In the genomic region with DNA sequence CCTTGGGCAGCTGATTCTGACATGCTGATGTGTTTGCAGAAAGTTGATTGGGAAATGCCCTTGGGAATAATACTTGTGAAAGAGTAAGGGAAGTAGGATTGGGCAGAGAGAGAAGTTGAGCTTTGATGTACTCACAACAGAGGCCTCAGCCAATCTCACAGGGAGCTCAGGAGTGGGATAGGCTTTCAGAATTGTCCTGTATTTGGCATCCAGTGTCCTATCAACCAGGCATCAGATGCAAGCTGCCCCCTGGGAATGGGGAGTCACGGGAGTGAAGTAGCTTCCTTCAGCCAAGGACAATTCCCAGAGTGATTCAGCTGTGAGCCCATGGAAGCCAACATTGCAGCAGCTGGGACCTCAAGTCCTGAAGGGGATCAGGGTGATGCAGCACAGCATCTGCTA, we compare ENCODE assay signal across 21 cellular contexts. TPM values are rescaled to one million over a fixed set of nuclear protein-coding genes. Genes with fewer than 3 reads are reported as not detected.
A peak's percentile ranks its signal among the peaks of the same experiment; 100 is the strongest.
DNase-seq lines count a peak whose midpoint lies in the region; ATAC-seq and TF ChIP-seq lines count a peak whose summit lies in the region.
"Had no signal": no experiment of that assay in that cellular context is flagged by ENCODE, and none has a peak within 500 bp of the region (broad histone marks: within the 10 kb centered on the region; RNA-seq: fewer than 3 reads in every experiment).

No MANE protein-coding gene starts in this region.

- H3K36me3 ChIP-seq in BLaER1 treated with 17β-estradiol and CSF1 and Interleukin-3, amounts not matched to agents 10 nM and 100 nM: no peaks in the 10 kb centered on the region
- H3K36me3 ChIP-seq in psoas muscle (ENCODE audit: insufficient read depth in 1 of 2, low read depth in 1 of 2): no peaks in the 10 kb centered on the region
- H3K36me3 ChIP-seq in sigmoid colon: no peaks in the 10 kb centered on the region
- no peaks in the 10 kb centered on the region for H3K36me3 ChIP-seq in Karpas-422 (ENCODE audit: insufficient read depth, low read length)
- H3K36me3 ChIP-seq: Peyer's patch, SJCRH30, spleen, upper lobe of right lung had no signal

- peak in 3 of 4 donors; percentile 46 to 74 (median 60) for ATAC-seq in psoas muscle
- ATAC-seq in HG03196 (IDR thresholded peaks at IDR 0.05; ENCODE audit: unreplicated experiment): no peak
- ATAC-seq: activated T-cell treated with anti-CD3 and anti-CD28 coated beads, Interleukin-2, amount 50 U/mL, for 72 hours; body of pancreas; K562; natural killer cell treated with Interleukin-12 subunit alpha and Interleukin-12 subunit beta and Interleukin-15 and Interleukin-18, amount 100 ng/mL, for 72 hours; T-cell; upper lobe of right lung had no signal

- TF ChIP-seq POLR2A in NB4 (IDR thresholded peaks at IDR 0.05; ENCODE audit: extremely low read depth, insufficient read length) (no peak), sigmoid colon (IDR thresholded peaks at IDR 0.05) (no peak)

- H3K4me3 ChIP-seq in BLaER1 treated with 17β-estradiol and CSF1 and Interleukin-3, amounts not matched to agents 10 nM and 100 nM: no peak overlapping the region; a peak in 1 of 20 replicates
- no peak overlapping the region for H3K4me3 ChIP-seq in NB4 (ENCODE audit: low read depth, low read length)
- no peak overlapping the region for H3K4me3 ChIP-seq in fibroblast of the aortic adventitia (ENCODE audit: low read depth, low read length)
- H3K4me3 ChIP-seq in psoas muscle: no peak overlapping the region
- H3K4me3 ChIP-seq in sigmoid colon: no peak overlapping the region
- H3K4me3 ChIP-seq in Karpas-422 (ENCODE audit: low read length): no peak overlapping the region
- H3K4me3 ChIP-seq: body of pancreas, K562, Peyer's patch, SJCRH30, spleen, upper lobe of right lung had no signal

- WGBS in psoas muscle, 3 donors: 12 to 31% (median 14%) methylated on average over 1 of the region's 1 CpG
- WGBS in sigmoid colon, 2 donors: 84 to 94% methylated on average over 1 of the region's 1 CpG

- peak overlapping the region in 4 of 11 experiments; percentile 50 to 64 (median 60); a peak in 8 of 22 replicates for H3K27ac ChIP-seq in BLaER1 treated with 17β-estradiol and CSF1 and Interleukin-3, amounts not matched to agents 10 nM and 100 nM
- H3K27ac ChIP-seq in psoas muscle (no peak overlapping the region), sigmoid colon (no peak overlapping the region), Karpas-422 (ENCODE audit: low read length) (no peak overlapping the region)
- H3K27ac ChIP-seq: body of pancreas, Peyer's patch, SJCRH30, spleen, upper lobe of right lung had no signal

- TF ChIP-seq CTCF in NB4 (IDR thresholded peaks at IDR 0.05; ENCODE audit: low read depth, low read length) (no peak), fibroblast of the aortic adventitia (IDR thresholded peaks at IDR 0.05; ENCODE audit: insufficient read depth, low read length) (no peak), psoas muscle (IDR thresholded peaks at IDR 0.05) (no peak), sigmoid colon (IDR thresholded peaks at IDR 0.05) (no peak)

- no peak overlapping the region for H2AFZ ChIP-seq in Karpas-422 (ENCODE audit: low read length)

- H4K20me1 ChIP-seq in BLaER1 treated with 17β-estradiol and CSF1 and Interleukin-3, amounts not matched to agents 10 nM and 100 nM: no peaks in the 10 kb centered on the region
- H4K20me1 ChIP-seq in Karpas-422 (ENCODE audit: insufficient read depth, low read depth, low read length): no peaks in the 10 kb centered on the region

- H3K4me2 ChIP-seq in BLaER1 treated with 17β-estradiol and CSF1 and Interleukin-3, amounts not matched to agents 10 nM and 100 nM: peak overlapping the region; percentile 14 to 73 (median 55); a peak in 20 of 22 replicates
- H3K4me2 ChIP-seq in Karpas-422 (ENCODE audit: low read depth, low read length, poor library complexity, severe bottlenecking): no peak overlapping the region

- no peaks in the 10 kb centered on the region for H3K79me2 ChIP-seq in Karpas-422 (ENCODE audit: low read length)

- H3K4me1 ChIP-seq in BLaER1 treated with 17β-estradiol and CSF1 and Interleukin-3, amounts not matched to agents 10 nM and 100 nM: peaks cover 0 to 48% (median 16%) of the 10 kb centered on the region in 10 experiments; a peak in 18 of 20 replicates
- H3K4me1 ChIP-seq in psoas muscle (no peaks in the 10 kb centered on the region), sigmoid colon (no peaks in the 10 kb centered on the region), Karpas-422 (ENCODE audit: low read length) (no peaks in the 10 kb centered on the region)
- H3K4me1 ChIP-seq: body of pancreas, Peyer's patch, spleen, upper lobe of right lung had no signal

- intact Hi-C loops in psoas muscle (cut with DNase I): no loop called here
- intact Hi-C loops in sigmoid colon (cut with DNase I): no loop called here

- H3K9ac ChIP-seq in BLaER1 treated with 17β-estradiol and CSF1 and Interleukin-3, amounts not matched to agents 10 nM and 100 nM: peak overlapping the region in 2 of 11 experiments; percentile 1 to 28; a peak in 1 of 22 replicates
- H3K9ac ChIP-seq in Karpas-422 (ENCODE audit: low read length): no peak overlapping the region

- H3K27me3 ChIP-seq in BLaER1 treated with 17β-estradiol and CSF1 and Interleukin-3, amounts not matched to agents 10 nM and 100 nM: no peaks in the 10 kb centered on the region
- H3K27me3 ChIP-seq in psoas muscle (ENCODE audit: insufficient read depth in 3 of 3, low read length in 2 of 3): no peaks in the 10 kb centered on the region
- no peaks in the 10 kb centered on the region for H3K27me3 ChIP-seq in sigmoid colon
- H3K27me3 ChIP-seq in Karpas-422 (ENCODE audit: low read length): no peaks in the 10 kb centered on the region
- H3K27me3 ChIP-seq: body of pancreas, Peyer's patch, SJCRH30, spleen, upper lobe of right lung had no signal

- H3K9me2 ChIP-seq in Karpas-422 (replicated peaks; ENCODE audit: insufficient read depth, low read length): no peaks in the 10 kb centered on the region

- H3K9me3 ChIP-seq in BLaER1 treated with 17β-estradiol and CSF1 and Interleukin-3, amounts not matched to agents 10 nM and 100 nM (replicated peaks in 1 of 11): peaks cover 10 to 18% (median 13%) of the 10 kb centered on the region in 11 experiments
- H3K9me3 ChIP-seq in psoas muscle: no peaks in the 10 kb centered on the region
- H3K9me3 ChIP-seq in sigmoid colon: peaks cover 0 to 3% (median 0%) of the 10 kb centered on the region in 4 donors
- H3K9me3 ChIP-seq in Karpas-422 (ENCODE audit: low read length): no peaks in the 10 kb centered on the region
- H3K9me3 ChIP-seq: Peyer's patch, SJCRH30, upper lobe of right lung had no signal

- no peak for TF ChIP-seq EP300 in sigmoid colon (IDR thresholded peaks at IDR 0.05)

- peak; percentile 56 for DNase-seq in NB4 (ENCODE audit: low read depth)
- peak; percentile 43 for DNase-seq in fibroblast of the aortic adventitia (ENCODE audit: low read depth)
- DNase-seq in psoas muscle: peak; percentile 27 to 72
- no peak for DNase-seq in sigmoid colon
- DNase-seq in Karpas-422: no peak
- DNase-seq: activated B cell treated with CpG ODN at 0.5 μM for 24 hours; activated naive CD4-positive, alpha-beta T cell; activated T-cell treated with anti-CD3 and anti-CD28 coated beads, Interleukin-2, amount 50 U/mL, for 72 hours; effector CD8-positive, alpha-beta T cell; NCI-H1436 treated with DMSO at 0.1 percent for 48 hours; NCI-H524 treated with DMSO at 0.1 percent for 48 hours; Peyer's patch; spleen; T-cell; upper lobe of right lung had no signal

RNA-seq across cellular contexts. Expression of a gene that starts 39.6 kb away (rescaled TPM):
- total RNA-seq in fibroblast of the aortic adventitia (ENCODE audit: low replicate concordance): 10.1 and 10.6 TPM in 2 replicates
- 100 to 1,000 TPM in 3 of 4 donors, 10 to 100 TPM in 1; 86.5 to 125 (median 109) TPM for total RNA-seq in psoas muscle
- polyA plus RNA-seq in psoas muscle: 10 to 100 TPM; 17.9 to 30.9 (median 20.0) TPM
- 10 to 100 TPM; 17.2 to 21.4 (median 19.4) TPM for total RNA-seq in sigmoid colon
- 10 to 100 TPM; 18.7 to 20.6 (median 20.4) TPM for polyA plus RNA-seq in sigmoid colon
- total RNA-seq in Karpas-422 (2014; rRNA removed; shearing (Covaris generic); ENCODE audit: low replicate concordance): 28.7 and 50.7 TPM in 2 replicates

Comparison
In these comparisons a context has a peak if more than half of its experiments do, and no peak if none do; other contexts are left out.
1. DNase-seq: peak in NB4 (single experiment), fibroblast of the aortic adventitia (single experiment) and psoas muscle (2 of 2); none in sigmoid colon (single experiment) and Karpas-422 (single experiment).